1 cellular context compared by ENCODE assay signal in genomic region chr12:112107306-112107705, GRCh38.
TF ChIP-seq lines count a peak whose summit lies in the region.

No MANE protein-coding gene starts in this region.

TF ChIP-seq in HepG2, 621 proteins besides CTCF, POLR2A, EP300 and RAD21:
- no peak for TF ChIP-seq HDAC1 (CRISPR knock-in tag; IDR thresholded peaks at IDR 0.05)
- TF ChIP-seq ZNF646 (CRISPR knock-in tag; IDR thresholded peaks at IDR 0.05): no peak
- TF ChIP-seq ZNF674 (CRISPR knock-in tag; IDR thresholded peaks at IDR 0.05; ENCODE audit: low read depth): no peak
- TF ChIP-seq HNF4A (CRISPR knock-in tag; IDR thresholded peaks at IDR 0.05): no peak
- no peak for TF ChIP-seq TAF1 (CRISPR knock-in tag; IDR thresholded peaks at IDR 0.05)
- TF ChIP-seq TBL1XR1 (IDR thresholded peaks at IDR 0.05; ENCODE audit: borderline replicate concordance, low read length, partially characterized antibody): no peak
- TF ChIP-seq ZNF563 (CRISPR knock-in tag; IDR thresholded peaks at IDR 0.05): no peak
- TF ChIP-seq ZBTB7A (CRISPR knock-in tag; IDR thresholded peaks at IDR 0.05): no peak
